1 cellular context compared by ENCODE assay signal in the genomic region with DNA sequence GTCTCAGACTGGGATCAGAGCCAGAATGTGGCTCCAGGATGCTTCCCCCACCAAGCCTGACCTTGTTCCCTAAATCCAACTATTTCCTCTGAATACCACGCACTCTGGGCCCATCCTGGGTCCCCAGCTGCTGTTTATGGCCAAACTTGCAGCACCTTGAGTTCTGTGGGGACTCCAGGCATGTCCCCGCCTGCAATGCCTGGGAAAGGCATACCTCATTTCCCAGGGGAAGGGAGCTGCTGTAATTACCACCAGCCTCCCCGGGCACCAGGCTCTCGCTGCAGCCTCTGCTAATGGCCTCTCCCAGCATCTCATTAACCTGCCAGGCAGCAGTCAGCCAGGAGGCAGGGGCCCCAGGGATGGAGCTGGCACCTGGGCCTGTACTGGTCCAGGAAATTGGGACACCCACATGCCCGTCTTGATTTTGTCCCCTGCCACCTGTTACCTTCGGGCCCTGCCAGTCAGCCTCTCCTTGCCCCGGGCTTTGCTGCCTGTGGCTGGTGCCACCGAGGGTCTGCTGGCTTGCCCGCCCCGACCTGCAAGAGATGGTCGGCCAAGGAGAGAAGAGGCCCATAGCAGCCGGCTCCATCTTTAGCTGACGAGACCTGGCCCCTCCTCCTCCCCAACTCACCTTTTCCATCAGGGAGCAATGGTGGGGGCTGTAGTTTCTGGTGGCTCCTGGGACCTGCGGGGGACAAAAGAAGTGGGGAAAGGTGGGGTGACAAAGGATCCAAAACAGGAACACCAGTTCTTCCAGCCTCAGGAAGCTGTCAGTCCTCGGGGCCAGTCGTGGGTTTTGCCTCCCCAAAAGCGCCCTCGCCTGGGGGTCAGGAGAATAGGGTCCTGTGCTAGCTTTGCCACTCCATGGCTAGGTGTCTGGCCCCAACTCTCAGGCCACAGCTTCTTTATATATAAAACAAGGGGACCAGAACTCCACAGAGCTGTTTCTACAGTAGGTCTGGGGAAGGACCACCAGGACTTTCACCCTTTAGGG.
TF ChIP-seq lines count a peak whose summit lies in the region.

No MANE protein-coding gene starts in this region.

TF ChIP-seq in HepG2, 621 proteins besides CTCF, POLR2A, EP300 and RAD21:
- TF ChIP-seq, protein P1, sequence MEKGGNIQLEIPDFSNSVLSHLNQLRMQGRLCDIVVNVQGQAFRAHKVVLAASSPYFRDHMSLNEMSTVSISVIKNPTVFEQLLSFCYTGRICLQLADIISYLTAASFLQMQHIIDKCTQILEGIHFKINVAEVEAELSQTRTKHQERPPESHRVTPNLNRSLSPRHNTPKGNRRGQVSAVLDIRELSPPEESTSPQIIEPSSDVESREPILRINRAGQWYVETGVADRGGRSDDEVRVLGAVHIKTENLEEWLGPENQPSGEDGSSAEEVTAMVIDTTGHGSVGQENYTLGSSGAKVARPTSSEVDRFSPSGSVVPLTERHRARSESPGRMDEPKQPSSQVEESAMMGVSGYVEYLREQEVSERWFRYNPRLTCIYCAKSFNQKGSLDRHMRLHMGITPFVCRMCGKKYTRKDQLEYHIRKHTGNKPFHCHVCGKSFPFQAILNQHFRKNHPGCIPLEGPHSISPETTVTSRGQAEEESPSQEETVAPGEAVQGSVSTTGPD (CRISPR knock-in tag; IDR thresholded peaks at IDR 0.05) = no peak
- TF ChIP-seq FOXC1 (CRISPR knock-in tag; IDR thresholded peaks at IDR 0.05; ENCODE audit: borderline replicate concordance) (no peak), YY1 (IDR thresholded peaks at IDR 0.05; ENCODE audit: insufficient read depth, insufficient replicate concordance, low read depth, low read length) (no peak), GATAD2A (CRISPR knock-in tag; IDR thresholded peaks at IDR 0.05) (no peak), POGK (CRISPR knock-in tag; conservative IDR thresholded peaks at IDR 0.05) (no peak), ZNF713 (CRISPR knock-in tag; IDR thresholded peaks at IDR 0.05) (no peak), CCDC6 (CRISPR knock-in tag; IDR thresholded peaks at IDR 0.05) (no peak), HNRNPL (IDR thresholded peaks at IDR 0.05; ENCODE audit: low read depth, low read length) (no peak), HIVEP1 (CRISPR knock-in tag; IDR thresholded peaks at IDR 0.05) (no peak), PAX8 (CRISPR knock-in tag; IDR thresholded peaks at IDR 0.05; ENCODE audit: borderline replicate concordance) (no peak), U2AF2 (IDR thresholded peaks at IDR 0.05; ENCODE audit: low read depth, low read length) (no peak), MBNL3 (CRISPR knock-in tag; conservative IDR thresholded peaks at IDR 0.05) (no peak), ZNF841 (CRISPR knock-in tag; IDR thresholded peaks at IDR 0.05; ENCODE audit: borderline replicate concordance) (no peak), HOXA9 (CRISPR knock-in tag; IDR thresholded peaks at IDR 0.05; ENCODE audit: borderline replicate concordance) (no peak), KDM3A (CRISPR knock-in tag; IDR thresholded peaks at IDR 0.05; ENCODE audit: low read depth) (no peak), ZKSCAN8 (CRISPR knock-in tag; IDR thresholded peaks at IDR 0.05; ENCODE audit: borderline replicate concordance) (no peak), NPAS2 (CRISPR knock-in tag; IDR thresholded peaks at IDR 0.05; ENCODE audit: borderline replicate concordance) (no peak)
- TF ChIP-seq, protein P2, sequence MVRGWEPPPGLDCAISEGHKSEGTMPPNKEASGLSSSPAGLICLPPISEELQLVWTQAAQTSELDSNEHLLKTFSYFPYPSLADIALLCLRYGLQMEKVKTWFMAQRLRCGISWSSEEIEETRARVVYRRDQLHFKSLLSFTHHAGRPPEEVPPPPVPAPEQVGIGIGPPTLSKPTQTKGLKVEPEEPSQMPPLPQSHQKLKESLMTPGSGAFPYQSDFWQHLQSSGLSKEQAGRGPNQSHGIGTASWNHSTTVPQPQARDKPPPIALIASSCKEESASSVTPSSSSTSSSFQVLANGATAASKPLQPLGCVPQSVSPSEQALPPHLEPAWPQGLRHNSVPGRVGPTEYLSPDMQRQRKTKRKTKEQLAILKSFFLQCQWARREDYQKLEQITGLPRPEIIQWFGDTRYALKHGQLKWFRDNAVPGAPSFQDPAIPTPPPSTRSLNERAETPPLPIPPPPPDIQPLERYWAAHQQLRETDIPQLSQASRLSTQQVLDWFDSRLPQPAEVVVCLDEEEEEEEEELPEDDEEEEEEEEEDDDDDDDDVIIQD (CRISPR knock-in tag; IDR thresholded peaks at IDR 0.05; ENCODE audit: low read depth) = no peak
- TF ChIP-seq, protein P3, sequence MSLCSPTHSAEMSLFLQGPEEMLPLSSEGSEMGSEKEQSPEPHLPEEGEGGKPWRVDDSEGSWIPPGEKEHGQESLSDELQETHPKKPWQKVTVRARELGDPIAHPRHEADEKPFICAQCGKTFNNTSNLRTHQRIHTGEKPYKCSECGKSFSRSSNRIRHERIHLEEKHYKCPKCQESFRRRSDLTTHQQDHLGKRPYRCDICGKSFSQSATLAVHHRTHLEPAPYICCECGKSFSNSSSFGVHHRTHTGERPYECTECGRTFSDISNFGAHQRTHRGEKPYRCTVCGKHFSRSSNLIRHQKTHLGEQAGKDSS (CRISPR knock-in tag; IDR thresholded peaks at IDR 0.05; ENCODE audit: borderline replicate concordance, low read depth) = no peak
